ENCODE assay signal across 8 cellular contexts in the genomic region with DNA sequence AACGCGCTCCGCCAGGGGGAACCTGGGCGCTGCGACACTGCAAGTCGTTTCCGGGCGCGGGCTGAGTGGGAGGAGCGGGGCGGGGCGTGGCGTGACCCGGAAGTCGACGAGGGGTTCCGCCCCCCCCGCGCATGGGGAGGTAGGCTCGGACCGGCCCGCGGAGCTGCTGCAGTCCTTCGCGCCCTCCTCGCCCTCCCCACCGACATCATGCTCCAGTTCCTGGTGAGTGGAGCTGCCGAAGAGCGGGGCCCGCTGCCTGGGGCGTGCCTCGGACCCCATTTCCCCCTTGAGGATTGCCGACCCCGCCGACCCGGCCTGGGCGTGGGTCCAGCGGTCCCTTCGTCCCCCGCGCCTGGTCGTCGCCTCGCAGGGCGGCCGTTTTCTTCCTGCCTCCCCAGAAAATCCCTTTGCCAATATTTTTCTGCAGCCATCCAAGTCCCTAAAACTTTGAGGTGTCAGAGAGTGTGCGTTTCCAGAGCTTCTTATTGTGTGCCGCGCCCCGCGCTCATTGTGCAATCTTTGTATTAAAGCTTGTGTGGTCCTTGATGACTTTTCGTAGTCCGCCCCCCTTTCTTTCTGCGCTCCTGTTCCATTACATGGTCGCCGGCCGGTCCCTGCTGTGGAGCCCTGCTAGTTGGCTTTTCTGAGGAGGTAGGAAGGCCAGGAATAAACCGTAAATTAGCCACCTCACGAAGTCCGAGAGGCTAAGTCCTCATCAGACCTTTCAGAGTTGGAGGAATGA. TPM values are rescaled to one million over a fixed set of nuclear protein-coding genes. Genes with fewer than 3 reads are reported as not detected.
A peak's percentile ranks its signal among the peaks of the same experiment; 100 is the strongest.
DNase-seq lines count a peak whose midpoint lies in the region; ATAC-seq and TF ChIP-seq lines count a peak whose summit lies in the region.

A gene (plus strand): TSS at position 142 of the 742 bp plus-strand sequence.

- H3K9me3 Mint-ChIP-seq in activated T-helper 2 cell treated with anti-CD3 and anti-CD28 coated beads, Interferon-gamma antibody, Interleukin-2, Interleukin-4, amounts not matched to agents 10 μg/mL and 5 μg/mL and 100 μg/mL, durations not matched to agents 14 hours and 24 hours and 36 hours, result no peaks in the 10 kb centered on the region
- H3K9me3 Mint-ChIP-seq in natural killer cell, result no peaks in the 10 kb centered on the region

- DNase-seq in ELR (ENCODE audit: low read depth) (peak; percentile 95), H4 (ENCODE audit: low spot score) (peak; percentile 92), LNCaP clone FGC (ENCODE audit: low read depth) (peak; percentile 83), RPMI8226 (peak; percentile 98), fibroblast of mammary gland (ENCODE audit: low read depth) (peak; percentile 97), natural killer cell (peak; percentile 97)
- peak; percentile 92 for DNase-seq in activated T-helper 2 cell treated with anti-CD3 and anti-CD28 coated beads, Interferon-gamma antibody, Interleukin-2, Interleukin-4, amounts not matched to agents 10 μg/mL and 5 μg/mL and 100 μg/mL, durations not matched to agents 14 hours and 24 hours and 36 hours (ENCODE audit: low spot score)
- peak; percentile 86 to 93 (median 93) for DNase-seq in stimulated activated naive CD4-positive, alpha-beta T cell (lab: John Stamatoyannopoulos, UW)

- H3K27me3 Mint-ChIP-seq in activated T-helper 2 cell treated with anti-CD3 and anti-CD28 coated beads, Interferon-gamma antibody, Interleukin-2, Interleukin-4, amounts not matched to agents 10 μg/mL and 5 μg/mL and 100 μg/mL, durations not matched to agents 14 hours and 24 hours and 36 hours (ENCODE audit: low read depth), result no peaks in the 10 kb centered on the region
- H3K27me3 Mint-ChIP-seq in natural killer cell (ENCODE audit: low read depth in 2 of 2), result no peaks in the 10 kb centered on the region

- peak within 1 kb of the TSS; percentile 91 for H3K27ac Mint-ChIP-seq in activated T-helper 2 cell treated with anti-CD3 and anti-CD28 coated beads, Interferon-gamma antibody, Interleukin-2, Interleukin-4, amounts not matched to agents 10 μg/mL and 5 μg/mL and 100 μg/mL, durations not matched to agents 14 hours and 24 hours and 36 hours
- H3K27ac Mint-ChIP-seq in natural killer cell, result peak within 1 kb of the TSS; percentile 88 to 93

- H3K4me1 Mint-ChIP-seq in activated T-helper 2 cell treated with anti-CD3 and anti-CD28 coated beads, Interferon-gamma antibody, Interleukin-2, Interleukin-4, amounts not matched to agents 10 μg/mL and 5 μg/mL and 100 μg/mL, durations not matched to agents 14 hours and 24 hours and 36 hours (ENCODE audit: low read depth), result peaks cover 28% of the 10 kb centered on the region
- H3K4me1 Mint-ChIP-seq in natural killer cell, result peaks cover 18 to 28% of the 10 kb centered on the region in 2 donors

- H3K36me3 Mint-ChIP-seq in activated T-helper 2 cell treated with anti-CD3 and anti-CD28 coated beads, Interferon-gamma antibody, Interleukin-2, Interleukin-4, amounts not matched to agents 10 μg/mL and 5 μg/mL and 100 μg/mL, durations not matched to agents 14 hours and 24 hours and 36 hours (ENCODE audit: low read depth), result peaks cover 17% of the 10 kb centered on the region
- no peaks in the 10 kb centered on the region for H3K36me3 Mint-ChIP-seq in natural killer cell

- intact Hi-C loops in activated T-helper 2 cell treated with anti-CD3 and anti-CD28 coated beads, Interferon-gamma antibody, Interleukin-2, Interleukin-4, amounts not matched to agents 10 μg/mL and 5 μg/mL and 100 μg/mL, durations not matched to agents 14 hours and 24 hours and 36 hours (cut with micrococcal nuclease), result loop anchor here (1.0 to 10.0 kb wide), 7 partner anchors 50 to 1208 kb away; a partner anchor contains a TSS
- intact Hi-C loops in natural killer cell (cut with micrococcal nuclease), result loop anchor here (1.0 to 5.0 kb wide), 3 partner anchors 104 to 318 kb away; a partner anchor contains a TSS

- TF ChIP-seq CTCF in LNCaP clone FGC (IDR thresholded peaks at IDR 0.05; ENCODE audit: control insufficient read depth, extremely low read depth, insufficient read depth) (peak; percentile 74), fibroblast of mammary gland (conservative IDR thresholded peaks at IDR 0.05; ENCODE audit: control insufficient read depth, insufficient read depth, low read depth, low read length) (peak; percentile 36), natural killer cell (IDR thresholded peaks at IDR 0.05) (peak; percentile 75)

- H3K4me3 Mint-ChIP-seq in activated T-helper 2 cell treated with anti-CD3 and anti-CD28 coated beads, Interferon-gamma antibody, Interleukin-2, Interleukin-4, amounts not matched to agents 10 μg/mL and 5 μg/mL and 100 μg/mL, durations not matched to agents 14 hours and 24 hours and 36 hours (ENCODE audit: low read depth), result peak within 1 kb of the TSS; percentile 95
- H3K4me3 Mint-ChIP-seq in natural killer cell, result peak within 1 kb of the TSS; percentile 99

- H3K4me3 ChIP-seq in LNCaP clone FGC (ENCODE audit: low read depth, low read length), result peak within 1 kb of the TSS; percentile 96
- H3K4me3 ChIP-seq in fibroblast of mammary gland (ENCODE audit: control insufficient read depth, low read depth, low read length), result peak within 1 kb of the TSS; percentile 80

- peak; percentile 99 for ATAC-seq in natural killer cell

RNA-seq across cellular contexts. Expression of the gene that starts here (rescaled TPM):
- total RNA-seq in H4 (2014; rRNA removed; shearing (Covaris generic)), result 20.9 and 22.7 TPM in 2 replicates
- 24.3 and 25.1 TPM in 2 replicates for total RNA-seq in activated T-helper 2 cell treated with anti-CD3 and anti-CD28 coated beads, Interferon-gamma antibody, Interleukin-2, Interleukin-4, amounts not matched to agents 10 μg/mL and 5 μg/mL and 100 μg/mL, durations not matched to agents 14 hours and 24 hours and 36 hours
- total RNA-seq in natural killer cell, result 10 to 100 TPM; 19.4 to 25.8 (median 22.3) TPM

Comparison
In these comparisons a context has a peak if more than half of its experiments do, and no peak if none do; other contexts are left out.
1. Peak in every context shown above with its lines: DNase-seq, ATAC-seq and H3K4me3 ChIP-seq.